ENCODE assay signal across 8 cellular contexts in the genomic region with DNA sequence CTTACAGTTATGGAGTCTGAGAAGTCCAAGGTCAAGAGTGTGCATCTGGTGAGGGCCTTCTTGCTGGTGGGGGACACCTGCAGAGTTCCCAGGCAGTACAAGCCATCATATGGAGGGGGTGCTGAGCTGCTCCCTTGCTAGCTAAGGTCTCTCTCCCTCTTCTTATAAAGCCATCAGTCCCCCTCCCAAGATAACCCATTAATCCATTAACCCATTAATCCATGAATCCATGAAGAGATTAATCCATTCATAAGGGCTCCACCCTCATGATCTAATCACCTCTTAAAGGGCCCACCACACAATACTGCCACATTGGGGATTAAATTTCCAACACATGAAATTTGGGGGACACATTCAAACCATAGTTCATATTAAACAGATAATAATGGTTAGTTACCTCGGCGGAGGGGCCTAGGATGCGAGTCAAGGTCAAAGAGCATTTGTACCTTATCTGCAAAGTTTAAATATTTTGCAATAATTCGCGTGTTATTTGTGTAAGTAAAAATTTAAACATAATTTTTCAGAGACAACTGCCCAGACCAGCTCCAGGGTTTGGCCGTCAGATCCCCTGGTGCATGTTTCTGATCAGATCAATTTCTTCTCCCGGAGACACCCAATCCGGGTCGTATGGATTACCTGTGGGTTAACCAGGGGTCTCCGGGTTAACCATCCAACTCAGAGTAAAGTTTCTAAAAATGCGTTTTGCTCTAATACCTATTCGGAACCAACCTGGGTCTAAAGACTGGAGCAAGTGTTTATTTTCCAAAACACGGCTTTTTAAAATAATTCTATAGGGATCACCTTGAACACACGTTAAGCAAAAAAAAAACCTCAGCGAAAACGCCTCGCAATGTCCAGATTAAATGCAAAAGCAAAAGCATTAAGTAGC. TPM values are rescaled to one million over a fixed set of nuclear protein-coding genes. Genes with fewer than 3 reads are reported as not detected.
DNase-seq lines count a peak whose midpoint lies in the region; ATAC-seq and TF ChIP-seq lines count a peak whose summit lies in the region.

No MANE protein-coding gene starts in this region.

- H3K4me3 ChIP-seq in heart right ventricle, result peak overlapping the region; percentile 46 to 99 (median 86)
- peak overlapping the region; percentile 95 for H3K4me3 ChIP-seq in OCI-LY7 (ENCODE audit: low read depth, low read length, poor library complexity, severe bottlenecking)
- H3K4me3 ChIP-seq in effector memory CD4-positive, alpha-beta T cell (ENCODE audit: insufficient read depth, low read depth, low read length, poor library complexity, severe bottlenecking), result peak overlapping the region; percentile 97

- BruUV-seq in OCI-LY7 (replicated peaks; lab: Mats Ljungman, UMichigan), result no TSS peak

- intact Hi-C loops in heart right ventricle (cut with DNase I) (loop anchor here in 9 of 10 donors (1.0 to 10.0 kb wide), 13 partner anchors 90 to 344 kb away; a partner anchor contains a TSS), cardiac septum (cut with DNase I) (loop anchor here (1.0 to 5.0 kb wide), 3 partner anchors 90 to 294 kb away; a partner anchor contains a TSS), OCI-LY7 (cut with micrococcal nuclease; ENCODE audit: unreplicated experiment) (loop anchor here (1.0 to 5.0 kb wide), 6 partner anchors 90 to 1394 kb away; a partner anchor contains a TSS)

- no peaks in the 10 kb centered on the region for H3K36me3 Mint-ChIP-seq in natural killer cell treated with Interleukin-12 subunit alpha and Interleukin-12 subunit beta and Interleukin-15 and Interleukin-18, amount 100 ng/mL, for 72 hours

- peaks cover 0 to 35% (median 23%) of the 10 kb centered on the region in 9 donors for H3K4me1 ChIP-seq in heart right ventricle
- H3K4me1 ChIP-seq in OCI-LY7 (ENCODE audit: insufficient read depth, low read length, poor library complexity, severe bottlenecking), result peaks cover 25% of the 10 kb centered on the region
- peaks cover 14% of the 10 kb centered on the region for H3K4me1 ChIP-seq in effector memory CD4-positive, alpha-beta T cell (ENCODE audit: control insufficient read depth, insufficient read depth, low read length, poor library complexity, severe bottlenecking)

- H3K36me3 ChIP-seq in heart right ventricle, result peaks cover 0 to 9% (median 0%) of the 10 kb centered on the region in 9 donors
- peaks cover 22% of the 10 kb centered on the region for H3K36me3 ChIP-seq in OCI-LY7 (ENCODE audit: insufficient read depth, low read length)
- H3K36me3 ChIP-seq in effector memory CD4-positive, alpha-beta T cell (ENCODE audit: control insufficient read depth, insufficient read depth, low read length), result peaks cover 5% of the 10 kb centered on the region

- peak overlapping the region; percentile 92 for H3K4me3 Mint-ChIP-seq in natural killer cell treated with Interleukin-12 subunit alpha and Interleukin-12 subunit beta and Interleukin-15 and Interleukin-18, amount 100 ng/mL, for 72 hours

- H3K79me2 ChIP-seq in OCI-LY7 (ENCODE audit: insufficient read depth, low read depth, low read length), result peaks cover 41% of the 10 kb centered on the region

- H3K9me3 Mint-ChIP-seq in natural killer cell treated with Interleukin-12 subunit alpha and Interleukin-12 subunit beta and Interleukin-15 and Interleukin-18, amount 100 ng/mL, for 72 hours, result no peaks in the 10 kb centered on the region

- CTCF ChIA-PET in OCI-LY7 (lab: Charles Lee; ENCODE audit: unreplicated experiment), result no interaction called here

- no peak for DNase-seq in heart right ventricle
- DNase-seq in cardiac septum (ENCODE audit: low spot score), result no peak
- DNase-seq in OCI-LY7 (ENCODE audit: low spot score), result peak; percentile 39
- no peak for DNase-seq in effector memory CD4-positive, alpha-beta T cell
- DNase-seq in natural killer cell treated with Interleukin-12 subunit alpha and Interleukin-12 subunit beta and Interleukin-15 and Interleukin-18, amount 100 ng/mL, for 72 hours (ENCODE audit: low spot score), result no peak
- no peak for DNase-seq in NCI-H2171 treated with DMSO at 0.1 percent for 48 hours (lab: John Stamatoyannopoulos, UW)

- peaks cover 40 to 41% of the 10 kb centered on the region in 2 donors for H3K4me1 Mint-ChIP-seq in natural killer cell treated with Interleukin-12 subunit alpha and Interleukin-12 subunit beta and Interleukin-15 and Interleukin-18, amount 100 ng/mL, for 72 hours (ENCODE audit: low read depth in 2 of 2)

- POLR2A ChIA-PET in OCI-LY7 (lab: Charles Lee), result interaction anchor here (0.6 to 1.6 kb wide), 4 partner anchors 78 to 196 kb away, joined by 3 to 8 read pairs (median 3); a partner anchor contains a TSS

- 4% methylated on average over 17 of the region's 17 CpGs for WGBS in heart right ventricle, 2 donors

- H3K9me2 ChIP-seq in OCI-LY7 (ENCODE audit: insufficient read depth, low read length), result no peaks in the 10 kb centered on the region

- peak overlapping the region; percentile 87 for H2AFZ ChIP-seq in OCI-LY7 (ENCODE audit: low read length)

- H3K27me3 ChIP-seq in heart right ventricle, result no peaks in the 10 kb centered on the region
- no peaks in the 10 kb centered on the region for H3K27me3 ChIP-seq in effector memory CD4-positive, alpha-beta T cell (replicated peaks; ENCODE audit: control insufficient read depth, insufficient read depth, low read length, poor library complexity, severe bottlenecking)

- H3K27ac ChIP-seq in heart right ventricle (peak overlapping the region in 4 of 10 donors; percentile 40 to 96 (median 72)), OCI-LY7 (ENCODE audit: low read depth, low read length, poor library complexity, severe bottlenecking) (peak overlapping the region; percentile 12)
- H3K27ac ChIP-seq in effector memory CD4-positive, alpha-beta T cell (ENCODE audit: insufficient read depth, low read length, poor library complexity, severe bottlenecking), result peak overlapping the region; percentile 49

- H3K9me3 ChIP-seq in heart right ventricle (no peaks in the 10 kb centered on the region), OCI-LY7 (ENCODE audit: low read length) (no peaks in the 10 kb centered on the region)
- no peaks in the 10 kb centered on the region for H3K9me3 ChIP-seq in effector memory CD4-positive, alpha-beta T cell (ENCODE audit: control insufficient read depth, low read length)

- H3K27me3 Mint-ChIP-seq in natural killer cell treated with Interleukin-12 subunit alpha and Interleukin-12 subunit beta and Interleukin-15 and Interleukin-18, amount 100 ng/mL, for 72 hours, result no peaks in the 10 kb centered on the region

- peak overlapping the region; percentile 93 to 96 for H3K27ac Mint-ChIP-seq in natural killer cell treated with Interleukin-12 subunit alpha and Interleukin-12 subunit beta and Interleukin-15 and Interleukin-18, amount 100 ng/mL, for 72 hours

- TF ChIP-seq CTCF in heart right ventricle (IDR thresholded peaks at IDR 0.05), result no peak
- TF ChIP-seq CTCF in OCI-LY7 (conservative IDR thresholded peaks at IDR 0.05; ENCODE audit: low read length), result no peak

- no peak for ATAC-seq in heart right ventricle
- no peak for ATAC-seq in natural killer cell treated with Interleukin-12 subunit alpha and Interleukin-12 subunit beta and Interleukin-15 and Interleukin-18, amount 100 ng/mL, for 72 hours
- no peak for ATAC-seq in GM21360 (IDR thresholded peaks at IDR 0.05; ENCODE audit: unreplicated experiment)
- no peak for ATAC-seq in HG02884 (IDR thresholded peaks at IDR 0.05; ENCODE audit: unreplicated experiment)

- peaks cover 10% of the 10 kb centered on the region for H4K20me1 ChIP-seq in OCI-LY7 (ENCODE audit: insufficient read depth, low read length)

- H3K4me2 ChIP-seq in OCI-LY7 (ENCODE audit: low read length), result peak overlapping the region; percentile 67

RNA-seq across cellular contexts. Expression of a gene that starts 0.7 kb away (rescaled TPM):
- 10 to 100 TPM; 27.8 to 40.7 (median 31.7) TPM for total RNA-seq in heart right ventricle
- polyA plus RNA-seq in heart right ventricle, result 10 to 100 TPM; 22.3 to 23.8 TPM
- total RNA-seq in cardiac septum, result 32.7 TPM
- total RNA-seq in OCI-LY7 (2014; rRNA removed; shearing (Covaris generic)), result 71.1 and 74.5 TPM in 2 replicates
- 103 and 107 TPM in 2 replicates for total RNA-seq in OCI-LY7 (2022)
- 100 to 1,000 TPM in 1 of 2 donors, 10 to 100 TPM in 1; 54.7 to 114 TPM for total RNA-seq in natural killer cell treated with Interleukin-12 subunit alpha and Interleukin-12 subunit beta and Interleukin-15 and Interleukin-18, amount 100 ng/mL, for 72 hours
